Comparison of ENCODE assay signal across 10 cellular contexts in genomic region chr18:9808530-9809241, GRCh38.
DNase-seq lines count a peak whose midpoint lies in the region; ATAC-seq and TF ChIP-seq lines count a peak whose summit lies in the region.
"Had no signal": no experiment of that assay in that cellular context is flagged by ENCODE, and none has a peak within 500 bp of the region (broad histone marks: within the 10 kb centered on the region; RNA-seq: fewer than 3 reads in every experiment).

No MANE protein-coding gene starts in this region.

- TF ChIP-seq CTCF in ovary (IDR thresholded peaks at IDR 0.05): no peak

- WGBS in ovary, 3 donors: 23 to 44% (median 31%) methylated on average over 16 of the region's 16 CpGs

- no peaks in the 10 kb centered on the region for H3K79me2 ChIP-seq in Karpas-422 (ENCODE audit: low read length)

- H3K27ac ChIP-seq in angular gyrus (ENCODE audit: low read depth, low read length) (peak overlapping the region; percentile 82), ovary (peak overlapping the region in 1 of 2 donors; percentile 57), Karpas-422 (ENCODE audit: low read length) (no peak overlapping the region)

- H3K9ac ChIP-seq in Karpas-422 (ENCODE audit: low read length): no peak overlapping the region

- H3K9me2 ChIP-seq in Karpas-422 (replicated peaks; ENCODE audit: insufficient read depth, low read length): no peaks in the 10 kb centered on the region

- H3K4me3 ChIP-seq in ovary (no peak overlapping the region), Karpas-422 (ENCODE audit: low read length) (no peak overlapping the region)

- peaks cover 13% of the 10 kb centered on the region for H3K4me1 ChIP-seq in ovary (ENCODE audit: insufficient read depth)
- no peaks in the 10 kb centered on the region for H3K4me1 ChIP-seq in Karpas-422 (ENCODE audit: low read length)

- TF ChIP-seq EP300 in ovary (IDR thresholded peaks at IDR 0.05): no peak

- H3K27me3 ChIP-seq in ovary: no peaks in the 10 kb centered on the region
- no peaks in the 10 kb centered on the region for H3K27me3 ChIP-seq in Karpas-422 (ENCODE audit: low read length)

- no peak overlapping the region for H2AFZ ChIP-seq in Karpas-422 (ENCODE audit: low read length)

- TF ChIP-seq POLR2A in ovary (IDR thresholded peaks at IDR 0.05): no peak

- intact Hi-C loops in left ventricle myocardium superior (cut with micrococcal nuclease): no loop called here
- intact Hi-C loops in ovary (cut with DNase I): loop anchor here in 1 of 4 donors (10.0 kb wide), 1 partner anchor 46 kb away; no protein-coding TSS in a partner anchor
- intact Hi-C loops in posterior vena cava (cut with DNase I): no loop called here
- intact Hi-C loops in left colon (cut with DNase I, micrococcal nuclease): no loop called here

- DNase-seq in AG20443 (ENCODE audit: low spot score): peak; percentile 59
- peak; percentile 71 for DNase-seq in left ventricle myocardium superior
- peak in 4 of 5 donors; percentile 50 to 76 (median 52) for DNase-seq in ovary
- DNase-seq in Karpas-422: no peak
- DNase-seq in NCI-H2107 (lab: John Stamatoyannopoulos, UW): no peak
- DNase-seq in posterior vena cava (ENCODE audit: low spot score): no peak
- DNase-seq in left colon: no peak
- DNase-seq: activated T-cell treated with anti-CD3 and anti-CD28 coated beads, Interleukin-2, amount 50 U/mL, for 48 hours; NCI-H1436 treated with DMSO at 0.1 percent for 48 hours had no signal

- H3K4me2 ChIP-seq in Karpas-422 (ENCODE audit: low read depth, low read length, poor library complexity, severe bottlenecking): no peak overlapping the region

- no peaks in the 10 kb centered on the region for H3K9me3 ChIP-seq in ovary
- H3K9me3 ChIP-seq in Karpas-422 (ENCODE audit: low read length): no peaks in the 10 kb centered on the region

- peak; percentile 62 for ATAC-seq in left ventricle myocardium superior
- no peak for ATAC-seq in left colon

- H3K36me3 ChIP-seq in ovary (no peaks in the 10 kb centered on the region), Karpas-422 (ENCODE audit: insufficient read depth, low read length) (no peaks in the 10 kb centered on the region)

- H4K20me1 ChIP-seq in Karpas-422 (ENCODE audit: insufficient read depth, low read depth, low read length): no peaks in the 10 kb centered on the region

Comparison
In these comparisons a context has a peak if more than half of its experiments do, and no peak if none do; other contexts are left out.
1. DNase-seq: peak in AG20443 (single experiment), left ventricle myocardium superior (single experiment) and ovary (4 of 5); none in Karpas-422 (single experiment), NCI-H2107 (single experiment), posterior vena cava (single experiment) and left colon (0 of 2).